32 cellular contexts compared by ENCODE assay signal in genomic region chr1:118097622-118098348, GRCh38.
DNase-seq lines count a peak whose midpoint lies in the region; ATAC-seq, FAIRE-seq and TF ChIP-seq lines count a peak whose summit lies in the region.
"Had no signal": no experiment of that assay in that cellular context is flagged by ENCODE, and none has a peak within 500 bp of the region (broad histone marks: within the 10 kb centered on the region; RNA-seq: fewer than 3 reads in every experiment).

No MANE protein-coding gene starts in this region.

- TF ChIP-seq EP300 in K562 (IDR thresholded peaks at IDR 0.05; ENCODE audit: low read length), result no peak
- no peak for TF ChIP-seq EP300 in stomach (IDR thresholded peaks at IDR 0.05)

- no peaks in the 10 kb centered on the region for H4K20me1 ChIP-seq in K562 (replicated peaks; ENCODE audit: control insufficient read depth, insufficient read depth, low read length)

- no peak overlapping the region for H2AFZ ChIP-seq in K562 (ENCODE audit: low read depth, low read length)

- no peak overlapping the region for H3K4me3 Mint-ChIP-seq in MCF 10A (ENCODE audit: unreplicated experiment)
- H3K4me3 Mint-ChIP-seq in stimulated activated naive B cell treated with anti-CD40 and anti-IgM and Interleukin-4, amounts not matched to agents 10 μg/mL and 1 μg/mL and 100 μg/mL, for 72 hours, result no peak overlapping the region
- H3K4me3 Mint-ChIP-seq: activated CD4-positive, alpha-beta T cell treated with anti-CD3 and anti-CD28 coated beads, Interleukin-2, amount 10 ng/mL, durations not matched to agents 7 days and 5 days; CD14-positive monocyte; endodermal cell; naive thymus-derived CD8-positive, alpha-beta T cell; stimulated activated memory B cell treated with anti-CD40 and anti-IgM and Interleukin-4, amounts not matched to agents 10 μg/mL and 1 μg/mL and 100 μg/mL, for 72 hours had no signal

- no TSS peak for BruUV-seq in MCF 10A (replicated peaks; lab: Mats Ljungman, UMichigan)
- BruUV-seq in K562 (replicated peaks; lab: Mats Ljungman, UMichigan), result no TSS peak

- ATAC-seq in K562 (no peak), HG03025 (IDR thresholded peaks at IDR 0.05; ENCODE audit: low FRiP score, unreplicated experiment) (no peak)
- no peak for ATAC-seq in stimulated activated naive B cell treated with anti-CD40 and anti-IgM and Interleukin-4, amounts not matched to agents 10 μg/mL and 1 μg/mL and 100 μg/mL, for 72 hours (replicated peaks)
- ATAC-seq: activated naive CD4-positive, alpha-beta T cell treated with anti-CD3 and anti-CD28 coated beads, Interleukin-2, amount 50 U/mL, for 72 hours; gastroesophageal sphincter; naive thymus-derived CD8-positive, alpha-beta T cell; Panc1; psoas muscle; stimulated activated memory B cell treated with anti-CD40 and anti-IgM and Interleukin-4, amounts not matched to agents 10 μg/mL and 1 μg/mL and 100 μg/mL, for 72 hours had no signal

- TF ChIP-seq POLR2A in breast epithelium (IDR thresholded peaks at IDR 0.05) (no peak), K562 (conservative IDR thresholded peaks at IDR 0.05) (no peak), stomach (IDR thresholded peaks at IDR 0.05) (no peak)

- DNase-seq in MCF 10A (ENCODE audit: unreplicated experiment) (peak; percentile 36), breast epithelium (ENCODE audit: low spot score in 2 of 2) (no peak), K562 (ENCODE audit: extremely low read depth in 1 of 4, low spot score in 3 of 4) (no peak), iris pigment epithelial cell (ENCODE audit: low read depth) (peak; percentile 35), substantia nigra (lab: John Stamatoyannopoulos, UW) (no peak), stomach (no peak)
- DNase-seq in stimulated activated naive B cell treated with anti-CD40 and anti-IgM and Interleukin-4, amounts not matched to agents 10 μg/mL and 1 μg/mL and 100 μg/mL, for 72 hours, result no peak
- DNase-seq: activated CD4-positive, alpha-beta T cell treated with anti-CD3 and anti-CD28 coated beads, Interleukin-2, amount 10 ng/mL, durations not matched to agents 7 days and 5 days; activated effector memory CD4-positive, alpha-beta T cell treated with Interleukin-2 at 50 U/mL for 16 hours; activated T-cell treated with anti-CD3 and anti-CD28 coated beads, Interleukin-2, amount 50 U/mL, for 1 hour; central memory CD4-positive, alpha-beta T cell; dermis blood vessel endothelial cell; endodermal cell; GOT3; Kasumi-1; naive thymus-derived CD8-positive, alpha-beta T cell; NCI-H1694; NCI-H446; NCI-H748 treated with DMSO at 0.1 percent for 48 hours; occipital lobe; psoas muscle; SHP77; WERI-Rb-1 had no signal

- H3K27me3 ChIP-seq in breast epithelium, result no peaks in the 10 kb centered on the region
- H3K27me3 ChIP-seq in K562 (ENCODE audit: control insufficient read depth in 2 of 2, insufficient read depth in 2 of 2, low read length in 2 of 2), result no peaks in the 10 kb centered on the region
- H3K27me3 ChIP-seq in stomach, result no peaks in the 10 kb centered on the region
- H3K27me3 ChIP-seq: esophagus muscularis mucosa, gastroesophageal sphincter had no signal

- 2% methylated on average over 3 of the region's 3 CpGs for WGBS in K562 (ENCODE audit: insufficient coverage, low coverage, missing lambda C conversion rate)
- WGBS in stomach, 5 donors, result 30 to 53% (median 38%) methylated on average over 3 of the region's 3 CpGs

- H3K36me3 ChIP-seq in breast epithelium (no peaks in the 10 kb centered on the region), K562 (ENCODE audit: control insufficient read depth, insufficient read depth, low read length) (no peaks in the 10 kb centered on the region), stomach (no peaks in the 10 kb centered on the region)
- H3K36me3 ChIP-seq: esophagus muscularis mucosa, gastroesophageal sphincter, WERI-Rb-1 had no signal

- H3K4me1 ChIP-seq in breast epithelium, result no peaks in the 10 kb centered on the region
- no peaks in the 10 kb centered on the region for H3K4me1 ChIP-seq in K562 (replicated peaks in 1 of 2; ENCODE audit: control insufficient read depth in 2 of 2, insufficient read depth in 2 of 2, low read length in 2 of 2)
- H3K4me1 ChIP-seq in stomach, result peaks cover 7 to 33% (median 13%) of the 10 kb centered on the region in 4 donors
- H3K4me1 ChIP-seq: esophagus muscularis mucosa, gastroesophageal sphincter, psoas muscle had no signal

- H3K9me3 ChIP-seq in breast epithelium, result no peaks in the 10 kb centered on the region
- H3K9me3 ChIP-seq in K562 (replicated peaks; ENCODE audit: control insufficient read depth, insufficient read depth, low read depth, low read length), result no peaks in the 10 kb centered on the region
- no peaks in the 10 kb centered on the region for H3K9me3 ChIP-seq in stomach
- H3K9me3 ChIP-seq: esophagus muscularis mucosa, gastroesophageal sphincter, psoas muscle had no signal

- peaks cover 15% of the 10 kb centered on the region for H3K4me1 Mint-ChIP-seq in MCF 10A (ENCODE audit: insufficient read depth, unreplicated experiment)
- no peaks in the 10 kb centered on the region for H3K4me1 Mint-ChIP-seq in stimulated activated naive B cell treated with anti-CD40 and anti-IgM and Interleukin-4, amounts not matched to agents 10 μg/mL and 1 μg/mL and 100 μg/mL, for 72 hours
- H3K4me1 Mint-ChIP-seq: activated CD4-positive, alpha-beta T cell treated with anti-CD3 and anti-CD28 coated beads, Interleukin-2, amount 10 ng/mL, durations not matched to agents 7 days and 5 days; CD14-positive monocyte; naive thymus-derived CD8-positive, alpha-beta T cell; stimulated activated memory B cell treated with anti-CD40 and anti-IgM and Interleukin-4, amounts not matched to agents 10 μg/mL and 1 μg/mL and 100 μg/mL, for 72 hours had no signal

- no peaks in the 10 kb centered on the region for H3K9me3 Mint-ChIP-seq in MCF 10A (ENCODE audit: unreplicated experiment)
- no peaks in the 10 kb centered on the region for H3K9me3 Mint-ChIP-seq in stimulated activated naive B cell treated with anti-CD40 and anti-IgM and Interleukin-4, amounts not matched to agents 10 μg/mL and 1 μg/mL and 100 μg/mL, for 72 hours
- H3K9me3 Mint-ChIP-seq: activated CD4-positive, alpha-beta T cell treated with anti-CD3 and anti-CD28 coated beads, Interleukin-2, amount 10 ng/mL, durations not matched to agents 7 days and 5 days; activated naive CD4-positive, alpha-beta T cell treated with anti-CD3 and anti-CD28 coated beads, Interleukin-2, amount 50 U/mL, for 72 hours; endodermal cell; stimulated activated memory B cell treated with anti-CD40 and anti-IgM and Interleukin-4, amounts not matched to agents 10 μg/mL and 1 μg/mL and 100 μg/mL, for 72 hours had no signal

- intact Hi-C loops in MCF 10A (cut with micrococcal nuclease) (no loop called here), breast epithelium (cut with DNase I; ENCODE audit: low total_unique reads) (no loop called here), K562 (cut with micrococcal nuclease) (no loop called here), stomach (cut with DNase I; ENCODE audit: low total_unique reads) (no loop called here)

- H3K9ac ChIP-seq in K562 (ENCODE audit: insufficient read depth in 1 of 2, low read depth in 2 of 2, low read length in 2 of 2), result no peak overlapping the region

- FAIRE-seq in K562 (lab: Jason Lieb, UNC), result peak; percentile 6

- H3K4me3 ChIP-seq in breast epithelium (no peak overlapping the region), K562 (no peak overlapping the region), stomach (no peak overlapping the region)
- H3K4me3 ChIP-seq: esophagus muscularis mucosa, gastroesophageal sphincter, lung, psoas muscle had no signal

- H3K9me1 ChIP-seq in K562 (ENCODE audit: control insufficient read depth, insufficient read depth, low read length), result no peaks in the 10 kb centered on the region

- no peaks in the 10 kb centered on the region for H3K27me3 Mint-ChIP-seq in MCF 10A (ENCODE audit: insufficient read depth, unreplicated experiment)
- no peaks in the 10 kb centered on the region for H3K27me3 Mint-ChIP-seq in stimulated activated naive B cell treated with anti-CD40 and anti-IgM and Interleukin-4, amounts not matched to agents 10 μg/mL and 1 μg/mL and 100 μg/mL, for 72 hours
- H3K27me3 Mint-ChIP-seq: activated CD4-positive, alpha-beta T cell treated with anti-CD3 and anti-CD28 coated beads, Interleukin-2, amount 10 ng/mL, durations not matched to agents 7 days and 5 days; stimulated activated memory B cell treated with anti-CD40 and anti-IgM and Interleukin-4, amounts not matched to agents 10 μg/mL and 1 μg/mL and 100 μg/mL, for 72 hours had no signal

- H3K36me3 Mint-ChIP-seq in MCF 10A (ENCODE audit: insufficient read depth, unreplicated experiment), result no peaks in the 10 kb centered on the region
- H3K36me3 Mint-ChIP-seq in stimulated activated naive B cell treated with anti-CD40 and anti-IgM and Interleukin-4, amounts not matched to agents 10 μg/mL and 1 μg/mL and 100 μg/mL, for 72 hours, result no peaks in the 10 kb centered on the region
- H3K36me3 Mint-ChIP-seq: activated naive CD4-positive, alpha-beta T cell treated with anti-CD3 and anti-CD28 coated beads, Interleukin-2, amount 50 U/mL, for 72 hours; CD14-positive monocyte; naive thymus-derived CD8-positive, alpha-beta T cell; stimulated activated memory B cell treated with anti-CD40 and anti-IgM and Interleukin-4, amounts not matched to agents 10 μg/mL and 1 μg/mL and 100 μg/mL, for 72 hours had no signal

- in situ Hi-C loops in K562 (cut with MboI), result no loop called here

- TF ChIP-seq CTCF in MCF 10A (IDR thresholded peaks at IDR 0.05; ENCODE audit: unreplicated experiment), result no peak
- TF ChIP-seq CTCF in breast epithelium (IDR thresholded peaks at IDR 0.05), result no peak
- TF ChIP-seq CTCF in K562 (IDR thresholded peaks at IDR 0.05 in 2 of 3, conservative IDR thresholded peaks at IDR 0.05 in 1 of 3; ENCODE audit: insufficient read depth in 2 of 3, low read depth in 1 of 3, low read length in 3 of 3), result no peak
- no peak for TF ChIP-seq CTCF in stomach (IDR thresholded peaks at IDR 0.05)

- no peaks in the 10 kb centered on the region for H3K79me2 ChIP-seq in K562 (ENCODE audit: control insufficient read depth, insufficient read depth, low read length)

- POLR2A ChIA-PET in MCF 10A (lab: Yijun Ruan, JAX) (interaction anchor here (0.7 kb wide), 1 partner anchor 1183 kb away, joined by 3 read pairs; no protein-coding TSS in a partner anchor), K562 (lab: Yijun Ruan, JAX) (no interaction called here)

- H3K4me2 ChIP-seq in K562 (ENCODE audit: insufficient read depth, low read length), result no peak overlapping the region

- no peak overlapping the region for H3K27ac Mint-ChIP-seq in MCF 10A (ENCODE audit: low read depth, unreplicated experiment)
- H3K27ac Mint-ChIP-seq in stimulated activated naive B cell treated with anti-CD40 and anti-IgM and Interleukin-4, amounts not matched to agents 10 μg/mL and 1 μg/mL and 100 μg/mL, for 72 hours, result no peak overlapping the region
- H3K27ac Mint-ChIP-seq: activated CD4-positive, alpha-beta T cell treated with anti-CD3 and anti-CD28 coated beads, Interleukin-2, amount 10 ng/mL, durations not matched to agents 7 days and 5 days; activated naive CD4-positive, alpha-beta T cell treated with anti-CD3 and anti-CD28 coated beads, Interleukin-2, amount 50 U/mL, for 72 hours; CD14-positive monocyte; endodermal cell; naive thymus-derived CD8-positive, alpha-beta T cell; stimulated activated memory B cell treated with anti-CD40 and anti-IgM and Interleukin-4, amounts not matched to agents 10 μg/mL and 1 μg/mL and 100 μg/mL, for 72 hours had no signal

- CTCF ChIA-PET in MCF 10A (lab: Yijun Ruan, JAX) (interaction anchor here (0.9 to 1.3 kb wide), 4 partner anchors 12 to 1179 kb away, joined by 3 to 4 read pairs (median 4); no protein-coding TSS in a partner anchor), K562 (lab: Yijun Ruan, JAX; ENCODE audit: low intra/inter-chr PET ratio) (no interaction called here)

- H3K27ac ChIP-seq in breast epithelium (no peak overlapping the region), K562 (ENCODE audit: extremely low read depth, low read depth, low read length) (no peak overlapping the region), substantia nigra (ENCODE audit: low read depth, low read length, poor library complexity, severe bottlenecking) (no peak overlapping the region), stomach (no peak overlapping the region)
- H3K27ac ChIP-seq: esophagus muscularis mucosa, gastroesophageal sphincter, HL-60, psoas muscle, WERI-Rb-1 had no signal

- no peak for TF ChIP-seq RAD21 in K562 (CRISPR knock-in tag; conservative IDR thresholded peaks at IDR 0.05 in 1 of 2, IDR thresholded peaks at IDR 0.05 in 1 of 2)

Comparison
In these comparisons a context has a peak if more than half of its experiments do, and no peak if none do; other contexts are left out.
1. DNase-seq: peak in MCF 10A (single experiment) and iris pigment epithelial cell (single experiment); none in breast epithelium (0 of 2), K562 (0 of 4), substantia nigra (0 of 49), stomach (single experiment) and stimulated activated naive B cell treated with anti-CD40 and anti-IgM and Interleukin-4, amounts not matched to agents 10 μg/mL and 1 μg/mL and 100 μg/mL, for 72 hours (single experiment).